In genomic region chr17:66776999-66777688, GRCh38 we compare ENCODE assay signal across 33 cellular contexts. TPM values are rescaled to one million over a fixed set of nuclear protein-coding genes. Genes with fewer than 3 reads are reported as not detected.
DNase-seq lines count a peak whose midpoint lies in the region; ATAC-seq and TF ChIP-seq lines count a peak whose summit lies in the region.
"Had no signal": no experiment of that assay in that cellular context is flagged by ENCODE, and none has a peak within 500 bp of the region (broad histone marks: within the 10 kb centered on the region; RNA-seq: fewer than 3 reads in every experiment).

No MANE protein-coding gene starts in this region.

- dilution Hi-C loops in IMR-90 (cut with HindIII; ENCODE audit: low sequenced_read_pairs, unreplicated experiment) = no loop called here

- H3K36me3 ChIP-seq in BLaER1 (no peaks in the 10 kb centered on the region), IMR-90 (ENCODE audit: control insufficient read depth, insufficient read depth, low read length) (peaks cover 35% of the 10 kb centered on the region), lower lobe of right lung (no peaks in the 10 kb centered on the region)

- H3K27me3 ChIP-seq in BLaER1 (no peaks in the 10 kb centered on the region), IMR-90 (ENCODE audit: control insufficient read depth, insufficient read depth, low read length) (no peaks in the 10 kb centered on the region), lower lobe of right lung (ENCODE audit: low read depth) (no peaks in the 10 kb centered on the region)
- H3K27me3 ChIP-seq: dorsolateral prefrontal cortex, heart right ventricle, spleen, upper lobe of right lung had no signal

- ATAC-seq in IMR-90 (ENCODE audit: low read depth) (peak; percentile 66), lower lobe of right lung (peak; percentile 32 to 64)
- ATAC-seq: A549; HCT116; heart right ventricle; PC-3; stimulated activated naive CD8-positive, alpha-beta T cell treated with anti-CD3 and anti-CD28 coated beads, Interleukin-15, amount 100 ng/mL, for 72 hours had no signal

- TF ChIP-seq CTCF in IMR-90 (conservative IDR thresholded peaks at IDR 0.05; ENCODE audit: low read depth, low read length) = no peak
- TF ChIP-seq CTCF in choroid plexus epithelial cell (conservative IDR thresholded peaks at IDR 0.05; ENCODE audit: low read depth, low read length) = no peak
- TF ChIP-seq CTCF in lower lobe of right lung (IDR thresholded peaks at IDR 0.05) = no peak

- no peak overlapping the region for H4K91ac ChIP-seq in IMR-90 (ENCODE audit: insufficient read depth, low read depth, low read length)

- no peak overlapping the region for H2AK5ac ChIP-seq in IMR-90 (ENCODE audit: low read depth, low read length)

- H2BK120ac ChIP-seq in IMR-90 (ENCODE audit: low read depth, low read length) = no peak overlapping the region

- no peak overlapping the region for H3K23ac ChIP-seq in IMR-90 (ENCODE audit: low read depth, low read length)

- H3K14ac ChIP-seq in IMR-90 (replicated peaks; ENCODE audit: low read depth, low read length) = no peak overlapping the region

- H3K27ac ChIP-seq in BLaER1 (0 out of 2 replicates have a peak overlapping the region, but pooled peaks have one; percentile 80), IMR-90 (ENCODE audit: insufficient read depth, low read length) (no peak overlapping the region), lower lobe of right lung (peak overlapping the region; percentile 11)
- H3K27ac ChIP-seq: A549, heart right ventricle, spleen, upper lobe of right lung had no signal

- H2AFZ ChIP-seq in IMR-90 (replicated peaks; ENCODE audit: low read length, poor library complexity) = no peak overlapping the region

- CTCF ChIA-PET in IMR-90 (lab: Yijun Ruan, JAX) = no interaction called here

- POLR2A ChIA-PET in IMR-90 (lab: Charles Lee; ENCODE audit: unreplicated experiment) = no interaction called here

- TF ChIP-seq RAD21 in IMR-90 (IDR thresholded peaks at IDR 0.05; ENCODE audit: low read length) = no peak

- no TSS peak for BruUV-seq in IMR-90 (replicated peaks; lab: Mats Ljungman, UMichigan)

- H3K4me3 ChIP-seq in BLaER1 = no peak overlapping the region
- H3K4me3 ChIP-seq in IMR-90 (ENCODE audit: insufficient read depth, low read depth, low read length) = no peak overlapping the region
- no peak overlapping the region for H3K4me3 ChIP-seq in choroid plexus epithelial cell (ENCODE audit: low read depth, low read length)
- H3K4me3 ChIP-seq in lower lobe of right lung = no peak overlapping the region
- H3K4me3 ChIP-seq: A549, heart right ventricle, spleen, upper lobe of right lung had no signal

- H3K9me3 ChIP-seq in BLaER1 (no peaks in the 10 kb centered on the region), IMR-90 (ENCODE audit: control insufficient read depth, insufficient read depth, low read length) (no peaks in the 10 kb centered on the region), lower lobe of right lung (no peaks in the 10 kb centered on the region)
- H3K9me3 ChIP-seq: A549, heart right ventricle, spleen, upper lobe of right lung had no signal

- H3K56ac ChIP-seq in IMR-90 (ENCODE audit: extremely low read depth, insufficient read depth, low read length) = no peak overlapping the region

- H4K5ac ChIP-seq in IMR-90 (ENCODE audit: low read depth, low read length) = no peak overlapping the region

- H4K8ac ChIP-seq in IMR-90 (ENCODE audit: low read depth in 2 of 2, low read length in 2 of 2) = no peak overlapping the region

- no peak overlapping the region for H2BK15ac ChIP-seq in IMR-90 (ENCODE audit: low read depth, low read length)

- no peak overlapping the region for H3K4ac ChIP-seq in IMR-90 (ENCODE audit: low read depth, low read length)

- intact Hi-C loops in IMR-90 (cut with micrococcal nuclease) (no loop called here), lower lobe of right lung (cut with DNase I) (no loop called here), posterior vena cava (cut with DNase I) (no loop called here)

- H4K20me1 ChIP-seq in BLaER1 (no peaks in the 10 kb centered on the region), IMR-90 (ENCODE audit: insufficient read depth, low read length) (peaks cover 9% of the 10 kb centered on the region; the same call in 1 of the 2 replicates)

- H3K4me1 ChIP-seq in BLaER1 = peaks cover 72% of the 10 kb centered on the region
- peaks cover 3% of the 10 kb centered on the region; the same call in 1 of the 2 replicates for H3K4me1 ChIP-seq in IMR-90 (ENCODE audit: control insufficient read depth, insufficient read depth, low read length)
- H3K4me1 ChIP-seq in lower lobe of right lung = peaks cover 3% of the 10 kb centered on the region
- H3K4me1 ChIP-seq: A549, heart right ventricle, spleen, upper lobe of right lung had no signal

- no CpG with 5 or more reads among the region's 9 CpGs for WGBS in IMR-90 (ENCODE audit: extremely low coverage in 2 of 2, insufficient read length in 1 of 2), 2 experiments

- H2AK9ac ChIP-seq in IMR-90 (replicated peaks; ENCODE audit: low read depth, low read length, poor library complexity) = no peak overlapping the region

- TF ChIP-seq POLR2A in IMR-90 (IDR thresholded peaks at IDR 0.05; ENCODE audit: low read depth, low read length) = no peak

- in situ Hi-C loops in IMR-90 (cut with MboI; ENCODE audit: low sequenced_read_pairs) = no loop called here

- DNase-seq in IMR-90 (peak; percentile 34), choroid plexus epithelial cell (ENCODE audit: low read depth) (peak; percentile 3), lower lobe of right lung (no peak), cerebellar cortex (ENCODE audit: low spot score) (no peak), NCI-H2171 treated with DMSO at 0.1 percent for 48 hours (lab: John Stamatoyannopoulos, UW) (no peak), posterior vena cava (ENCODE audit: low spot score) (no peak), COR-L47 (lab: John Stamatoyannopoulos, UW) (no peak)
- DNase-seq: activated CD4-positive, alpha-beta T cell treated with anti-CD3 and anti-CD28 coated beads for 1 hour; activated CD8-positive, alpha-beta memory T cell treated with anti-CD3 and anti-CD28 coated beads for 24 hours; activated naive CD4-positive, alpha-beta T cell treated with anti-CD3 and anti-CD28 coated beads for 36 hours; activated T-cell treated with anti-CD3 and anti-CD28 coated beads, Interleukin-2, amount 50 U/mL, for 24 hours; heart right ventricle; NCI-H1092 treated with DMSO at 0.1 percent for 48 hours; NCI-H1930; NCI-H82; occipital lobe; PC-3; retina; SHP77; spleen; stimulated activated CD4-positive, alpha-beta T cell treated with anti-CD3 and anti-CD28 coated beads, Interleukin-4, amount 100 ng/mL, for 1 hour; stimulated activated naive CD8-positive, alpha-beta T cell treated with anti-CD3 and anti-CD28 coated beads, Interleukin-15, amount 100 ng/mL, for 72 hours had no signal

- H3K9ac ChIP-seq in BLaER1 (no peak overlapping the region), IMR-90 (ENCODE audit: low read depth, low read length) (no peak overlapping the region)

- 0 out of 4 replicates have a peak, but pooled peaks cover 0 to 5% of the 10 kb centered on the region in 2 experiments for H3K79me1 ChIP-seq in IMR-90 (ENCODE audit: low read depth in 1 of 2, low read length in 2 of 2)

- no peak overlapping the region for H2BK5ac ChIP-seq in IMR-90 (ENCODE audit: low read depth, low read length, poor library complexity, severe bottlenecking)

- no peak overlapping the region for H3K18ac ChIP-seq in IMR-90 (ENCODE audit: low read depth, low read length)

- H3K4me2 ChIP-seq in BLaER1 (peak overlapping the region; percentile 79), IMR-90 (ENCODE audit: low read depth, low read length) (no peak overlapping the region)
- H3K4me2 ChIP-seq: A549 had no signal

- H3K9me1 ChIP-seq in IMR-90 (ENCODE audit: insufficient read depth, low read length) = peaks cover 16% of the 10 kb centered on the region; the same call in 1 of the 2 replicates

- H2BK20ac ChIP-seq in IMR-90 (ENCODE audit: low read depth, low read length) = no peak overlapping the region

TF ChIP-seq in IMR-90, 13 proteins besides CTCF, POLR2A, EP300 and RAD21:
- TF ChIP-seq ELK1 (IDR thresholded peaks at IDR 0.05; ENCODE audit: borderline replicate concordance, low read depth, low read length) = no peak
- TF ChIP-seq MAFK (IDR thresholded peaks at IDR 0.05; ENCODE audit: low read depth, low read length) = no peak
- TF ChIP-seq RFX5 (IDR thresholded peaks at IDR 0.05; ENCODE audit: low read depth, low read length) = no peak
- TF ChIP-seq RCOR1 (IDR thresholded peaks at IDR 0.05; ENCODE audit: insufficient replicate concordance, low read length) = no peak
- no peak for TF ChIP-seq SMC3 (IDR thresholded peaks at IDR 0.05; ENCODE audit: low read depth, low read length)
- TF ChIP-seq BHLHE40 (IDR thresholded peaks at IDR 0.05; ENCODE audit: low read depth, low read length) = no peak
- TF ChIP-seq MXI1 (IDR thresholded peaks at IDR 0.05; ENCODE audit: borderline replicate concordance, low read depth, low read length) = no peak
- no peak for TF ChIP-seq MAZ (IDR thresholded peaks at IDR 0.05; ENCODE audit: borderline replicate concordance, low read depth, low read length)
- TF ChIP-seq NFE2L2 (IDR thresholded peaks at IDR 0.05; ENCODE audit: low read depth, low read length) = no peak
- TF ChIP-seq FOS (IDR thresholded peaks at IDR 0.05; ENCODE audit: low read depth, low read length) = no peak
- TF ChIP-seq CEBPB (IDR thresholded peaks at IDR 0.05; ENCODE audit: low read depth, low read length) = no peak
- TF ChIP-seq USF2 (IDR thresholded peaks at IDR 0.05; ENCODE audit: low read depth, low read length) = no peak
- TF ChIP-seq CHD1 (IDR thresholded peaks at IDR 0.05; ENCODE audit: low read depth, low read length) = no peak

RNA-seq across cellular contexts. Expression of gene CACNG5, which starts 57.8 kb away (rescaled TPM):
- total RNA-seq in IMR-90 (2012; rRNA removed) (not detected in 2 replicates), lower lobe of right lung (not detected), posterior vena cava (not detected)
- polyA plus RNA-seq in IMR-90 (2012; rRNA removed) = not detected in 2 replicates
- not detected in 2 replicates for polyA plus RNA-seq in IMR-90 (2012; cell fraction: cytosol; rRNA removed)
- not detected in 2 replicates for polyA plus RNA-seq in IMR-90 (2012; cell fraction: nucleus; rRNA removed; ENCODE audit: low replicate concordance)
- total RNA-seq: activated naive CD4-positive, alpha-beta T cell treated with anti-CD3 and anti-CD28 coated beads for 36 hours; cardiac septum; epithelial cell of proximal tubule; fibroblast of villous mesenchyme; heart right ventricle; lower leg skin; myocyte; PC-3; upper lobe of right lung had no signal
- polyA plus RNA-seq: BJ, heart right ventricle had no signal

Comparison
In these comparisons a context has a peak if more than half of its experiments do, and no peak if none do; other contexts are left out.
1. DNase-seq: peak in IMR-90 (single experiment) and choroid plexus epithelial cell (single experiment); none in lower lobe of right lung (single experiment), cerebellar cortex (single experiment), NCI-H2171 treated with DMSO at 0.1 percent for 48 hours (single experiment), posterior vena cava (single experiment) and COR-L47 (single experiment).